13 cellular contexts compared by ENCODE assay signal in genomic region chr1:14597343-14598006, GRCh38. TPM values are rescaled to one million over a fixed set of nuclear protein-coding genes. Genes with fewer than 3 reads are reported as not detected.
DNase-seq lines count a peak whose midpoint lies in the region; ATAC-seq, FAIRE-seq and TF ChIP-seq lines count a peak whose summit lies in the region.
"Had no signal": no experiment of that assay in that cellular context is flagged by ENCODE, and none has a peak within 500 bp of the region (broad histone marks: within the 10 kb centered on the region; RNA-seq: fewer than 3 reads in every experiment).

No MANE protein-coding gene starts in this region.

- H3K9me3 ChIP-seq in HUES48 (ENCODE audit: control insufficient read depth, insufficient read depth, low read length) (no peaks in the 10 kb centered on the region), astrocyte (ENCODE audit: insufficient read depth, low read depth, low read length) (no peaks in the 10 kb centered on the region), iPS-18a (ENCODE audit: control insufficient read depth, low read depth, low read length) (no peaks in the 10 kb centered on the region)
- H3K9me3 ChIP-seq: transverse colon had no signal

- H3K9ac ChIP-seq in HUES48 (ENCODE audit: low read depth, low read length): no peak overlapping the region
- H3K9ac ChIP-seq in astrocyte (ENCODE audit: low read length): no peak overlapping the region
- H3K9ac ChIP-seq in iPS-18a (ENCODE audit: low read length): peak overlapping the region; percentile 50

- H2AFZ ChIP-seq in astrocyte (ENCODE audit: low read depth, low read length): peak overlapping the region; percentile 56

- DNase-seq in astrocyte (ENCODE audit: low read depth) (peak; percentile 19), retinal pigment epithelial cell (ENCODE audit: low read depth) (peak; percentile 56), DMS53 treated with DMSO at 0.1 percent for 48 hours (lab: John Stamatoyannopoulos, UW; ENCODE audit: unreplicated experiment) (no peak), sciatic nerve (ENCODE audit: low spot score) (no peak)
- DNase-seq: NCI-H2081, transverse colon had no signal

- peak overlapping the region; percentile 21 for H3K27ac ChIP-seq in HUES48 (ENCODE audit: low read depth, low read length)
- H3K27ac ChIP-seq in astrocyte (ENCODE audit: low read depth, low read length): no peak overlapping the region
- no peak overlapping the region for H3K27ac ChIP-seq in iPS-18a (ENCODE audit: low read length)
- H3K27ac ChIP-seq: transverse colon had no signal

- H3K27me3 ChIP-seq in HUES48 (ENCODE audit: control insufficient read depth, insufficient read depth, low read length) (peaks cover 52% of the 10 kb centered on the region), astrocyte (ENCODE audit: insufficient read depth, low read length) (peaks cover 37% of the 10 kb centered on the region), iPS-18a (ENCODE audit: control insufficient read depth, insufficient read depth, low read length) (peaks cover 56% of the 10 kb centered on the region)

- H3K4me1 ChIP-seq in HUES48 (ENCODE audit: control insufficient read depth, insufficient read depth, low read length) (peaks cover 68% of the 10 kb centered on the region), astrocyte (ENCODE audit: insufficient read depth, low read length) (peaks cover 5% of the 10 kb centered on the region), iPS-18a (ENCODE audit: control insufficient read depth, low read depth, low read length) (peaks cover 59% of the 10 kb centered on the region)

- H3K4me3 ChIP-seq in HUES48 (ENCODE audit: low read depth, low read length) (peak overlapping the region; percentile 87), astrocyte (ENCODE audit: insufficient read depth, low read depth, low read length) (no peak overlapping the region), iPS-18a (ENCODE audit: low read length) (peak overlapping the region; percentile 79), retinal pigment epithelial cell (ENCODE audit: low read length) (peak overlapping the region; percentile 79)

- FAIRE-seq in astrocyte (lab: Jason Lieb, UNC): no peak
- FAIRE-seq: endothelial cell of umbilical vein, GM18507, HepG2, RCC 7860 had no signal

- H3K36me3 ChIP-seq in HUES48 (ENCODE audit: control insufficient read depth, insufficient read depth, low read length): no peaks in the 10 kb centered on the region
- H3K36me3 ChIP-seq in astrocyte (ENCODE audit: insufficient read depth, low read length): no peaks in the 10 kb centered on the region
- H3K36me3 ChIP-seq in iPS-18a (ENCODE audit: control insufficient read depth, low read depth, low read length): no peaks in the 10 kb centered on the region
- H3K36me3 ChIP-seq: transverse colon had no signal

- H3K27ac Mint-ChIP-seq in astrocyte (ENCODE audit: unreplicated experiment): no peak overlapping the region

- peak overlapping the region; percentile 85 for H3K4me2 ChIP-seq in astrocyte (ENCODE audit: low read length)

- ATAC-seq in SK-N-SH treated with all-trans-retinoic acid at 6 μM for 48 hours (no peak), sciatic nerve (no peak)
- ATAC-seq: HepG2 had no signal

- peaks cover 58% of the 10 kb centered on the region for H3K27me3 Mint-ChIP-seq in astrocyte (ENCODE audit: low read depth, unreplicated experiment)

- no peak for TF ChIP-seq CTCF in astrocyte (IDR thresholded peaks at IDR 0.05; ENCODE audit: insufficient read depth, low read depth, low read length)
- peak; percentile 10 for TF ChIP-seq CTCF in retinal pigment epithelial cell (conservative IDR thresholded peaks at IDR 0.05; ENCODE audit: low read depth, low read length)

- intact Hi-C loops in sciatic nerve (cut with DNase I): no loop called here

- H3K4me3 Mint-ChIP-seq in astrocyte (ENCODE audit: unreplicated experiment): peak overlapping the region; percentile 74

- H3K9me3 Mint-ChIP-seq in astrocyte (ENCODE audit: unreplicated experiment): no peaks in the 10 kb centered on the region

- H3K79me2 ChIP-seq in astrocyte (ENCODE audit: insufficient read depth, low read length): no peaks in the 10 kb centered on the region

- H4K20me1 ChIP-seq in astrocyte (ENCODE audit: insufficient read depth, low read length): no peaks in the 10 kb centered on the region

- H3K4me1 Mint-ChIP-seq in astrocyte (ENCODE audit: low read depth, unreplicated experiment): peaks cover 9% of the 10 kb centered on the region

- no peaks in the 10 kb centered on the region for H3K36me3 Mint-ChIP-seq in astrocyte (ENCODE audit: low read depth, unreplicated experiment)

TF ChIP-seq in SK-N-SH treated with all-trans-retinoic acid at 6 μM for 48 hours, 23 proteins besides CTCF, POLR2A, EP300 and RAD21:
- no peak for TF ChIP-seq ARNTL (CRISPR knock-in tag; IDR thresholded peaks at IDR 0.05; ENCODE audit: borderline replicate concordance, low read depth)
- TF ChIP-seq, protein P1, sequence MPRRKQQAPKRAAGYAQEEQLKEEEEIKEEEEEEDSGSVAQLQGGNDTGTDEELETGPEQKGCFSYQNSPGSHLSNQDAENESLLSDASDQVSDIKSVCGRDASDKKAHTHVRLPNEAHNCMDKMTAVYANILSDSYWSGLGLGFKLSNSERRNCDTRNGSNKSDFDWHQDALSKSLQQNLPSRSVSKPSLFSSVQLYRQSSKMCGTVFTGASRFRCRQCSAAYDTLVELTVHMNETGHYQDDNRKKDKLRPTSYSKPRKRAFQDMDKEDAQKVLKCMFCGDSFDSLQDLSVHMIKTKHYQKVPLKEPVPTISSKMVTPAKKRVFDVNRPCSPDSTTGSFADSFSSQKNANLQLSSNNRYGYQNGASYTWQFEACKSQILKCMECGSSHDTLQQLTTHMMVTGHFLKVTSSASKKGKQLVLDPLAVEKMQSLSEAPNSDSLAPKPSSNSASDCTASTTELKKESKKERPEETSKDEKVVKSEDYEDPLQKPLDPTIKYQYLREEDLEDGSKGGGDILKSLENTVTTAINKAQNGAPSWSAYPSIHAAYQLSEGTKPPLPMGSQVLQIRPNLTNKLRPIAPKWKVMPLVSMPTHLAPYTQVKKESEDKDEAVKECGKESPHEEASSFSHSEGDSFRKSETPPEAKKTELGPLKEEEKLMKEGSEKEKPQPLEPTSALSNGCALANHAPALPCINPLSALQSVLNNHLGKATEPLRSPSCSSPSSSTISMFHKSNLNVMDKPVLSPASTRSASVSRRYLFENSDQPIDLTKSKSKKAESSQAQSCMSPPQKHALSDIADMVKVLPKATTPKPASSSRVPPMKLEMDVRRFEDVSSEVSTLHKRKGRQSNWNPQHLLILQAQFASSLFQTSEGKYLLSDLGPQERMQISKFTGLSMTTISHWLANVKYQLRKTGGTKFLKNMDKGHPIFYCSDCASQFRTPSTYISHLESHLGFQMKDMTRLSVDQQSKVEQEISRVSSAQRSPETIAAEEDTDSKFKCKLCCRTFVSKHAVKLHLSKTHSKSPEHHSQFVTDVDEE (CRISPR knock-in tag; IDR thresholded peaks at IDR 0.05): no peak
- no peak for TF ChIP-seq ISL1 (CRISPR knock-in tag; IDR thresholded peaks at IDR 0.05)
- TF ChIP-seq, protein P2, sequence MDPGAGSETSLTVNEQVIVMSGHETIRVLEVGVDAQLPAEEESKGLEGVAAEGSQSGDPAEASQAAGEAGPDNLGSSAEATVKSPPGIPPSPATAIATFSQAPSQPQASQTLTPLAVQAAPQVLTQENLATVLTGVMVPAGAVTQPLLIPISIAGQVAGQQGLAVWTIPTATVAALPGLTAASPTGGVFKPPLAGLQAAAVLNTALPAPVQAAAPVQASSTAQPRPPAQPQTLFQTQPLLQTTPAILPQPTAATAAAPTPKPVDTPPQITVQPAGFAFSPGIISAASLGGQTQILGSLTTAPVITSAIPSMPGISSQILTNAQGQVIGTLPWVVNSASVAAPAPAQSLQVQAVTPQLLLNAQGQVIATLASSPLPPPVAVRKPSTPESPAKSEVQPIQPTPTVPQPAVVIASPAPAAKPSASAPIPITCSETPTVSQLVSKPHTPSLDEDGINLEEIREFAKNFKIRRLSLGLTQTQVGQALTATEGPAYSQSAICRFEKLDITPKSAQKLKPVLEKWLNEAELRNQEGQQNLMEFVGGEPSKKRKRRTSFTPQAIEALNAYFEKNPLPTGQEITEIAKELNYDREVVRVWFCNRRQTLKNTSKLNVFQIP (CRISPR knock-in tag; IDR thresholded peaks at IDR 0.05; ENCODE audit: borderline replicate concordance, low read depth): no peak
- TF ChIP-seq ZFP3 (CRISPR knock-in tag; IDR thresholded peaks at IDR 0.05): no peak
- TF ChIP-seq ZNF70 (CRISPR knock-in tag; IDR thresholded peaks at IDR 0.05): no peak
- no peak for TF ChIP-seq TOX (CRISPR knock-in tag; IDR thresholded peaks at IDR 0.05; ENCODE audit: borderline replicate concordance)

RNA-seq across cellular contexts. Expression of gene KAZN, which starts 1.0 kb away (rescaled TPM):
- total RNA-seq in astrocyte (7.8 and 9.4 TPM in 2 replicates), sciatic nerve (37.2 TPM)

Comparison
In these comparisons a context has a peak if more than half of its experiments do, and no peak if none do; other contexts are left out.
1. DNase-seq: peak in astrocyte (single experiment) and retinal pigment epithelial cell (single experiment); none in DMS53 treated with DMSO at 0.1 percent for 48 hours (single experiment) and sciatic nerve (single experiment).